In genomic region chr15:75597667-75598341, GRCh38 we compare ENCODE assay signal across 9 cellular contexts. TPM values are rescaled to one million over a fixed set of nuclear protein-coding genes. Genes with fewer than 3 reads are reported as not detected.
DNase-seq lines count a peak whose midpoint lies in the region; TF ChIP-seq lines count a peak whose summit lies in the region.
"Had no signal": no experiment of that assay in that cellular context is flagged by ENCODE, and none has a peak within 500 bp of the region (broad histone marks: within the 10 kb centered on the region; RNA-seq: fewer than 3 reads in every experiment).

No MANE protein-coding gene starts in this region.

- no peaks in the 10 kb centered on the region for H3K9me3 Mint-ChIP-seq in activated T-helper 1 cell treated with anti-CD3 and anti-CD28 coated beads, Interleukin-12 subunit alpha, Interleukin-12 subunit beta, Interleukin-2, Interleukin-4 antibody, amounts not matched to agents 30 ng/mL and 10 ng/mL and 1 ng/mL, durations not matched to agents 14 hours and 24 hours and 36 hours

- no peak overlapping the region for H3K4me3 ChIP-seq in BJ (ENCODE audit: low read depth, low read length)
- no peak overlapping the region for H3K4me3 ChIP-seq in lower leg skin (ENCODE audit: low read depth, poor library complexity, severe bottlenecking)

- TF ChIP-seq CTCF in BJ (IDR thresholded peaks at IDR 0.05; ENCODE audit: insufficient read depth, low read depth, low read length) (peak; percentile 38), lower leg skin (IDR thresholded peaks at IDR 0.05) (no peak)

- CTCF ChIA-PET in BJ (lab: Yijun Ruan, JAX), result interaction anchor here (0.7 to 1.9 kb wide), 6 partner anchors 9 to 89 kb away, joined by 3 to 4 read pairs (median 3); no protein-coding TSS in a partner anchor

- DNase-seq in BJ (ENCODE audit: low read depth) (no peak), HuH-7 (ENCODE audit: low spot score) (peak; percentile 35), iris pigment epithelial cell (ENCODE audit: low read depth) (peak; percentile 31), NCI-H1048 (lab: John Stamatoyannopoulos, UW) (no peak), amniotic stem cell (lab: John Stamatoyannopoulos, UW) (no peak), globus pallidus (ENCODE audit: low spot score) (no peak), lower leg skin (ENCODE audit: low spot score in 2 of 2) (no peak)
- DNase-seq in activated T-helper 1 cell treated with anti-CD3 and anti-CD28 coated beads, Interleukin-12 subunit alpha, Interleukin-12 subunit beta, Interleukin-2, Interleukin-4 antibody, amounts not matched to agents 30 ng/mL and 10 ng/mL and 1 ng/mL, durations not matched to agents 14 hours and 24 hours and 36 hours (ENCODE audit: low spot score), result peak; percentile 40

- no peaks in the 10 kb centered on the region for H3K27me3 ChIP-seq in BJ (ENCODE audit: control insufficient read depth, insufficient read depth, low read length)

- no peak for TF ChIP-seq POLR2A in lower leg skin (IDR thresholded peaks at IDR 0.05)

- H3K36me3 Mint-ChIP-seq in activated T-helper 1 cell treated with anti-CD3 and anti-CD28 coated beads, Interleukin-12 subunit alpha, Interleukin-12 subunit beta, Interleukin-2, Interleukin-4 antibody, amounts not matched to agents 30 ng/mL and 10 ng/mL and 1 ng/mL, durations not matched to agents 14 hours and 24 hours and 36 hours (ENCODE audit: low read depth), result peaks cover 30% of the 10 kb centered on the region

- peaks cover 36% of the 10 kb centered on the region for H3K4me1 Mint-ChIP-seq in activated T-helper 1 cell treated with anti-CD3 and anti-CD28 coated beads, Interleukin-12 subunit alpha, Interleukin-12 subunit beta, Interleukin-2, Interleukin-4 antibody, amounts not matched to agents 30 ng/mL and 10 ng/mL and 1 ng/mL, durations not matched to agents 14 hours and 24 hours and 36 hours (ENCODE audit: low read depth)

- intact Hi-C loops in activated T-helper 1 cell treated with anti-CD3 and anti-CD28 coated beads, Interleukin-12 subunit alpha, Interleukin-12 subunit beta, Interleukin-2, Interleukin-4 antibody, amounts not matched to agents 30 ng/mL and 10 ng/mL and 1 ng/mL, durations not matched to agents 14 hours and 24 hours and 36 hours (cut with micrococcal nuclease), result loop anchor here (1.0 kb wide), 3 partner anchors 8 to 85 kb away; partner anchors contain the start of gene IMP3
- intact Hi-C loops in lower leg skin (cut with DNase I; ENCODE audit: low total_unique reads), result no loop called here

- POLR2A ChIA-PET in BJ (lab: Charles Lee), result no interaction called here

- H3K4me3 Mint-ChIP-seq in activated T-helper 1 cell treated with anti-CD3 and anti-CD28 coated beads, Interleukin-12 subunit alpha, Interleukin-12 subunit beta, Interleukin-2, Interleukin-4 antibody, amounts not matched to agents 30 ng/mL and 10 ng/mL and 1 ng/mL, durations not matched to agents 14 hours and 24 hours and 36 hours, result peak overlapping the region; percentile 71
- H3K4me3 Mint-ChIP-seq: activated naive CD8-positive, alpha-beta T cell had no signal

- no peaks in the 10 kb centered on the region for H3K27me3 Mint-ChIP-seq in activated T-helper 1 cell treated with anti-CD3 and anti-CD28 coated beads, Interleukin-12 subunit alpha, Interleukin-12 subunit beta, Interleukin-2, Interleukin-4 antibody, amounts not matched to agents 30 ng/mL and 10 ng/mL and 1 ng/mL, durations not matched to agents 14 hours and 24 hours and 36 hours (ENCODE audit: insufficient read depth)
- H3K27me3 Mint-ChIP-seq: activated naive CD8-positive, alpha-beta T cell had no signal

- WGBS in lower leg skin, 2 donors, result 61 to 74% methylated on average over 3 of the region's 3 CpGs

- H3K27ac Mint-ChIP-seq in activated T-helper 1 cell treated with anti-CD3 and anti-CD28 coated beads, Interleukin-12 subunit alpha, Interleukin-12 subunit beta, Interleukin-2, Interleukin-4 antibody, amounts not matched to agents 30 ng/mL and 10 ng/mL and 1 ng/mL, durations not matched to agents 14 hours and 24 hours and 36 hours, result peak overlapping the region; percentile 89
- H3K27ac Mint-ChIP-seq: activated naive CD8-positive, alpha-beta T cell had no signal

- H3K36me3 ChIP-seq in BJ (ENCODE audit: control insufficient read depth, insufficient read depth, low read length), result peaks cover 22% of the 10 kb centered on the region

RNA-seq across cellular contexts. Expression of gene PTPN9, which starts 18.7 kb away (rescaled TPM):
- polyA plus RNA-seq in BJ (2011; rRNA removed), result 48.6 and 55.5 TPM in 2 replicates
- polyA minus RNA-seq in BJ (2011; rRNA and poly(A)+ RNA removed), result 39.5 and 85.6 TPM in 2 replicates
- total RNA-seq in activated T-helper 1 cell treated with anti-CD3 and anti-CD28 coated beads, Interleukin-12 subunit alpha, Interleukin-12 subunit beta, Interleukin-2, Interleukin-4 antibody, amounts not matched to agents 30 ng/mL and 10 ng/mL and 1 ng/mL, durations not matched to agents 14 hours and 24 hours and 36 hours, result 28.0 and 31.7 TPM in 2 replicates
- total RNA-seq in lower leg skin, result 10 to 100 TPM in 3 of 4 donors, 1 to 10 TPM in 1; 7.3 to 15.5 (median 10.8) TPM

RNA-seq across cellular contexts. Expression of gene SNUPN, which starts 27.7 kb away (rescaled TPM):
- 25.4 and 33.9 TPM in 2 replicates for polyA plus RNA-seq in BJ (2011; rRNA removed)
- polyA minus RNA-seq in BJ (2011; rRNA and poly(A)+ RNA removed), result 9.9 and 16.0 TPM in 2 replicates
- total RNA-seq in activated T-helper 1 cell treated with anti-CD3 and anti-CD28 coated beads, Interleukin-12 subunit alpha, Interleukin-12 subunit beta, Interleukin-2, Interleukin-4 antibody, amounts not matched to agents 30 ng/mL and 10 ng/mL and 1 ng/mL, durations not matched to agents 14 hours and 24 hours and 36 hours, result 30.8 and 34.1 TPM in 2 replicates
- 10 to 100 TPM; 16.5 to 19.7 (median 18.1) TPM for total RNA-seq in lower leg skin

RNA-seq across cellular contexts. Expression of gene IMP3, which starts 42.2 kb away (rescaled TPM):
- polyA plus RNA-seq in BJ (2011; rRNA removed), result 36.6 and 37.6 TPM in 2 replicates
- polyA minus RNA-seq in BJ (2011; rRNA and poly(A)+ RNA removed), result 11.5 and 13.1 TPM in 2 replicates
- 110 and 113 TPM in 2 replicates for total RNA-seq in activated T-helper 1 cell treated with anti-CD3 and anti-CD28 coated beads, Interleukin-12 subunit alpha, Interleukin-12 subunit beta, Interleukin-2, Interleukin-4 antibody, amounts not matched to agents 30 ng/mL and 10 ng/mL and 1 ng/mL, durations not matched to agents 14 hours and 24 hours and 36 hours
- total RNA-seq in lower leg skin, result 100 to 1,000 TPM; 161 to 204 (median 185) TPM

RNA-seq across cellular contexts. Expression of gene SNX33, which starts 49.9 kb away (rescaled TPM):
- 17.3 and 23.5 TPM in 2 replicates for polyA plus RNA-seq in BJ (2011; rRNA removed)
- 31.3 and 33.2 TPM in 2 replicates for polyA minus RNA-seq in BJ (2011; rRNA and poly(A)+ RNA removed)
- total RNA-seq in activated T-helper 1 cell treated with anti-CD3 and anti-CD28 coated beads, Interleukin-12 subunit alpha, Interleukin-12 subunit beta, Interleukin-2, Interleukin-4 antibody, amounts not matched to agents 30 ng/mL and 10 ng/mL and 1 ng/mL, durations not matched to agents 14 hours and 24 hours and 36 hours, result 5.4 and 6.2 TPM in 2 replicates
- 10 to 100 TPM; 24.8 to 40.5 (median 35.5) TPM for total RNA-seq in lower leg skin

Comparison
In these comparisons a context has a peak if more than half of its experiments do, and no peak if none do; other contexts are left out.
1. DNase-seq: peak in HuH-7 (single experiment), activated T-helper 1 cell treated with anti-CD3 and anti-CD28 coated beads, Interleukin-12 subunit alpha, Interleukin-12 subunit beta, Interleukin-2, Interleukin-4 antibody, amounts not matched to agents 30 ng/mL and 10 ng/mL and 1 ng/mL, durations not matched to agents 14 hours and 24 hours and 36 hours (single experiment) and iris pigment epithelial cell (single experiment); none in BJ (single experiment), NCI-H1048 (single experiment), amniotic stem cell (single experiment), globus pallidus (single experiment) and lower leg skin (0 of 2).